10 cellular contexts compared by ENCODE assay signal in the genomic region with DNA sequence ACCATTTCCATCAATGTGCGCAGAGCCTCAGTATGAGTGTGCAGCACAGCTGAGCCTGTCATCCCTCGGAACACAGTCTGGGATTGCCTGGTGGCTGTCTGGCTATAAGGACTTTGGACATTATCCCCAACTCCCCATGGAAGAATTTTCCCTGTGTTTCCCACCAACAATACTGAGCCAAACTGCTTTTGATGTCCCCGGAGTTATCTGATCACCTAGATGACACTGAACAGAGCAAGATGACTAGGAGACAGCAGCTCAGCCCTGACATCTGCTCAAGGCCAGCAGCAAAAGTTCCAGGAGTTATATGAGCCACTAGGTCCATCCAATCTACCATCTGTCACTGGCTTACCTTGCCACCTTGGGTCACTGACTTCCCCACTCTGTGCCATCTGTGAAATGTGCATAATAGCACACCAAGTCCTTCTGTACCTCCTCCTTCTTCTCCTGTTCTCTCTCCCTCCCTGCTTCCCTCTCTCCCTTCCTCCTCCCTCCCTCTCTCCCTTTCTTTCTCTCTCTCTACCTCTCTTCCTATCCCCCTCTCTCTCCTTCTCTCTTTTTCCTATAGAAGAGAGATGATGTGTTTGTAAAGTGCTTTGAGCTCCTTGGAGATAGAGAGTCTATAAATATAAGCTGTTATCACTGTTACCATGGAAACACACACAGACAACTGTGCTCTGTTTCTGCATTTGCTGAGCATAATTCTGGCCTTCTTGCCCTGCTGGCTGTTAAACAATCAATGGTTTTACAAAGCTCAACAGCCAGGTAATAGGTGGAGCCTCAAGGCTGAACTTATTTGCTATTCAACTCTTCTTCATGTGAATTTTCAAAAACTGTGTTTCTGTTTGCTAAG. TPM values are rescaled to one million over a fixed set of nuclear protein-coding genes. Genes with fewer than 3 reads are reported as not detected.
A peak's percentile ranks its signal among the peaks of the same experiment; 100 is the strongest.
DNase-seq lines count a peak whose midpoint lies in the region; ATAC-seq and TF ChIP-seq lines count a peak whose summit lies in the region.
"Had no signal": no experiment of that assay in that cellular context is flagged by ENCODE, and none has a peak within 500 bp of the region (broad histone marks: within the 10 kb centered on the region; RNA-seq: fewer than 3 reads in every experiment).

No MANE protein-coding gene starts in this region.

- DNase-seq in COR-L47 (lab: John Stamatoyannopoulos, UW) (peak; percentile 14), NCI-H1694 treated with DMSO at 0.1 percent for 48 hours (lab: John Stamatoyannopoulos, UW) (peak; percentile 36), body of pancreas (peak; percentile 38 to 62 (median 42)), left lung (no peak), glomerular visceral epithelial cell (ENCODE audit: extremely low spot score) (no peak), D341Med (ENCODE audit: low spot score) (no peak)
- DNase-seq: NCI-H1048, posterior cingulate gyrus had no signal

- H3K36me3 ChIP-seq in body of pancreas (replicated peaks in 1 of 2; ENCODE audit: insufficient read depth in 1 of 2, low read depth in 2 of 2) (no peaks in the 10 kb centered on the region), left lung (no peaks in the 10 kb centered on the region)

- H3K27me3 ChIP-seq in body of pancreas, result no peaks in the 10 kb centered on the region
- H3K27me3 ChIP-seq in left lung, result no peaks in the 10 kb centered on the region

- peak; percentile 95 for ATAC-seq in body of pancreas
- ATAC-seq in left lung, result peak; percentile 82
- no peak for ATAC-seq in GM21529 (IDR thresholded peaks at IDR 0.05; ENCODE audit: unreplicated experiment)
- ATAC-seq in GM18498 (IDR thresholded peaks at IDR 0.05; ENCODE audit: unreplicated experiment), result no peak

- no peak overlapping the region for H3K4me3 ChIP-seq in body of pancreas
- H3K4me3 ChIP-seq in left lung, result no peak overlapping the region

- H3K27ac ChIP-seq in body of pancreas (peak overlapping the region in 3 of 4 donors; percentile 4 to 66 (median 64)), left lung (no peak overlapping the region)

- H3K4me1 ChIP-seq in body of pancreas (peaks cover 31% of the 10 kb centered on the region), left lung (no peaks in the 10 kb centered on the region)

- no peak for TF ChIP-seq POLR2A in body of pancreas (IDR thresholded peaks at IDR 0.05)

- H3K9me3 ChIP-seq in body of pancreas (no peaks in the 10 kb centered on the region), left lung (no peaks in the 10 kb centered on the region)

- 73 to 79% methylated on average over 3 of the region's 3 CpGs for WGBS in body of pancreas, 2 donors

- intact Hi-C loops in body of pancreas (cut with DNase I) (no loop called here), left lung (cut with DNase I) (no loop called here)

- TF ChIP-seq CTCF in body of pancreas (IDR thresholded peaks at IDR 0.05) (no peak), left lung (IDR thresholded peaks at IDR 0.05) (no peak)

RNA-seq across cellular contexts. Expression of a gene that starts 19.7 kb away (rescaled TPM):
- total RNA-seq in body of pancreas (100 to 1,000 TPM; 116 to 138 TPM), left lung (100 to 1,000 TPM; 288 to 295 TPM)

Comparison
In these comparisons a context has a peak if more than half of its experiments do, and no peak if none do; other contexts are left out.
1. DNase-seq: peak in COR-L47 (single experiment), NCI-H1694 treated with DMSO at 0.1 percent for 48 hours (single experiment) and body of pancreas (4 of 4); none in left lung (0 of 2), glomerular visceral epithelial cell (single experiment) and D341Med (single experiment).
2. ATAC-seq: peak in body of pancreas (single experiment) and left lung (single experiment); none in GM21529 (single experiment) and GM18498 (single experiment).
3. H3K27ac ChIP-seq: peak in body of pancreas (3 of 4); none in left lung (0 of 2).